In the genomic region with DNA sequence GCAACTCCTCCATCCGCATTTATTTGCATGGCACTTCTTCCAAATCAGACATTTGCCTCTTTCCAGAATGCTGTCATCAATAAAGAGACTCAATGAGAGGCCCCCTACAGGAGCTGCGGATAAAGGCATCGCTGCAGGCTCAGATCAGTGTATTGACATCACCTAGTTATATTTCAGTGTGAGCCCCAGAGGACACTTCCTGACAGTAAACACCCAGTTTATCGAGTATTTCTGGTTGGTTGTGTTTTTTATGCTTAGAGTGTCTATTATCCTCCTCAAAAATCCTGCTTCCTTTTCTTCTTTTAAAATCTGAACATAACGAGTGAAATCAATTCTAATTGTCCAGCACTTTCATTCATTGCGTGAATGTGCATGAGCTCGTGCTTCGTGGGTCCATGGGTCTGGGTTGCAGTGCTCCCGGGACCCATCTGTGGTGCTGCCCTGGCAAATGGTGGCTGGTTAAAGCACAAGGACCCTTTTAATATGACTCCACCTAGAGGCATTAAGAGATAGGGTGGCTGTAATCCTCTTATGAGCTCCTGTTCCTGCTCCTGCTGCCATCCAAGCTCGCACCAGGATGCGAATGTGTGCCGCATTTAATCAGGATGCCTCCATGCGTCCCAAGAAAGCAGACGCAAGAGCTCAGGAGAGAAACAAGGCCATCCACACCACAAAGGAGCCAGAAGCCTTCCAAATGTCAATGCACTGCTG, we compare ENCODE assay signal across 10 cellular contexts. TPM values are rescaled to one million over a fixed set of nuclear protein-coding genes. Genes with fewer than 3 reads are reported as not detected.
DNase-seq lines count a peak whose midpoint lies in the region; TF ChIP-seq lines count a peak whose summit lies in the region.
"Had no signal": no experiment of that assay in that cellular context is flagged by ENCODE, and none has a peak within 500 bp of the region (broad histone marks: within the 10 kb centered on the region; RNA-seq: fewer than 3 reads in every experiment).

No MANE protein-coding gene starts in this region.

- WGBS in HUES64: 65% methylated on average over 13 of the region's 14 CpGs

- H3K27me3 Mint-ChIP-seq in activated naive CD4-positive, alpha-beta T cell treated with anti-CD3 and anti-CD28 coated beads for 36 hours (ENCODE audit: low read depth): peaks cover 3% of the 10 kb centered on the region

- H3K36me3 Mint-ChIP-seq in activated naive CD4-positive, alpha-beta T cell treated with anti-CD3 and anti-CD28 coated beads for 36 hours (ENCODE audit: low read depth): no peaks in the 10 kb centered on the region

- H3K27me3 ChIP-seq in HUES64 (ENCODE audit: insufficient read depth, low read length): no peaks in the 10 kb centered on the region

- peak; percentile 46 for TF ChIP-seq CTCF in GM12872 (IDR thresholded peaks at IDR 0.05; ENCODE audit: insufficient read depth, low read depth, low read length)
- TF ChIP-seq CTCF in choroid plexus epithelial cell (conservative IDR thresholded peaks at IDR 0.05; ENCODE audit: low read depth, low read length): peak; percentile 60

- intact Hi-C loops in activated naive CD4-positive, alpha-beta T cell treated with anti-CD3 and anti-CD28 coated beads for 36 hours (cut with micrococcal nuclease): no loop called here

- H3K4me1 Mint-ChIP-seq in activated naive CD4-positive, alpha-beta T cell treated with anti-CD3 and anti-CD28 coated beads for 36 hours (ENCODE audit: low read depth): no peaks in the 10 kb centered on the region

- H3K9me3 ChIP-seq in HUES64 (ENCODE audit: insufficient read depth, low read depth, low read length): no peaks in the 10 kb centered on the region

- no peak overlapping the region for H3K4me3 ChIP-seq in HUES64 (ENCODE audit: low read length)
- no peak overlapping the region for H3K4me3 ChIP-seq in choroid plexus epithelial cell (ENCODE audit: low read depth, low read length)

- peak overlapping the region; percentile 82 for H3K27ac ChIP-seq in HUES64 (ENCODE audit: low read depth, low read length)

- peaks cover 33% of the 10 kb centered on the region for H3K4me1 ChIP-seq in HUES64 (ENCODE audit: insufficient read depth, low read length)

- no peak overlapping the region for H3K27ac Mint-ChIP-seq in activated naive CD4-positive, alpha-beta T cell treated with anti-CD3 and anti-CD28 coated beads for 36 hours

- H3K4me3 Mint-ChIP-seq in activated naive CD4-positive, alpha-beta T cell treated with anti-CD3 and anti-CD28 coated beads for 36 hours: no peak overlapping the region

- DNase-seq in choroid plexus epithelial cell (ENCODE audit: low read depth): no peak
- DNase-seq in pons (ENCODE audit: low spot score): peak; percentile 39
- no peak for DNase-seq in T1000 (lab: John Stamatoyannopoulos, UW)
- DNase-seq in mucosa of gallbladder (ENCODE audit: low spot score): no peak
- no peak for DNase-seq in activated naive CD4-positive, alpha-beta T cell treated with anti-CD3 and anti-CD28 coated beads for 36 hours
- DNase-seq: activated CD8-positive, alpha-beta memory T cell treated with anti-CD3 and anti-CD28 coated beads, Interleukin-2, amount 50 U/mL, for 48 hours; NCI-H2029; stimulated activated CD4-positive, alpha-beta T cell treated with anti-CD3 and anti-CD28 coated beads, Interleukin-4, amount 100 ng/mL, for 4 hours had no signal

- peaks cover 42% of the 10 kb centered on the region for H3K36me3 ChIP-seq in HUES64 (ENCODE audit: insufficient read depth, low read length)

- H3K9ac ChIP-seq in HUES64 (ENCODE audit: low read depth, low read length): peak overlapping the region; percentile 17; the same call in 1 of the 2 replicates

- no peaks in the 10 kb centered on the region for H3K9me3 Mint-ChIP-seq in activated naive CD4-positive, alpha-beta T cell treated with anti-CD3 and anti-CD28 coated beads for 36 hours

- CTCF ChIA-PET in activated naive CD4-positive, alpha-beta T cell treated with anti-CD3 and anti-CD28 coated beads for 36 hours (lab: Charles Lee): interaction anchor here (0.6 to 1.1 kb wide), 2 partner anchors 11 to 57 kb away, joined by 3 read pairs; no protein-coding TSS in a partner anchor

RNA-seq across cellular contexts. Expression of gene NRP2, which starts 38.9 kb away (rescaled TPM):
- 27.1 TPM for polyA plus RNA-seq in HUES64 (2013, experiment 1 of 2)
- 29.0 TPM for polyA plus RNA-seq in HUES64 (2013, experiment 2 of 2)
- total RNA-seq in mucosa of gallbladder: 146 TPM
- total RNA-seq in activated naive CD4-positive, alpha-beta T cell treated with anti-CD3 and anti-CD28 coated beads for 36 hours: 1 to 10 TPM; 2.5 to 2.8 TPM

Comparison
In these comparisons a context has a peak if more than half of its experiments do, and no peak if none do; other contexts are left out.
1. RNA of gene NRP2, which starts 38.9 kb away (total RNA-seq): 146 TPM in mucosa of gallbladder (single experiment); 2.5 to 2.8 TPM in activated naive CD4-positive, alpha-beta T cell treated with anti-CD3 and anti-CD28 coated beads for 36 hours; every median in the first group is over 10 times any median in the second.